In genomic region chr12:4587108-4587507, GRCh38 we compare ENCODE assay signal across 26 cellular contexts. TPM values are rescaled to one million over a fixed set of nuclear protein-coding genes. Genes with fewer than 3 reads are reported as not detected.
DNase-seq lines count a peak whose midpoint lies in the region; ATAC-seq, FAIRE-seq and TF ChIP-seq lines count a peak whose summit lies in the region.
"Had no signal": no experiment of that assay in that cellular context is flagged by ENCODE, and none has a peak within 500 bp of the region (broad histone marks: within the 10 kb centered on the region; RNA-seq: fewer than 3 reads in every experiment).

No MANE protein-coding gene starts in this region.

- H3K4me1 Mint-ChIP-seq in endodermal cell = peaks cover 8% of the 10 kb centered on the region
- H3K4me1 Mint-ChIP-seq: CD8-positive, alpha-beta memory T cell had no signal

- no peaks in the 10 kb centered on the region for H3K79me2 ChIP-seq in HepG2 (ENCODE audit: insufficient read depth, low read length)

- no peaks in the 10 kb centered on the region for H3K27me3 Mint-ChIP-seq in endodermal cell (ENCODE audit: insufficient read depth)

- TF ChIP-seq CTCF in HepG2 (CRISPR knock-in tag; IDR thresholded peaks at IDR 0.05) (no peak), right lobe of liver (IDR thresholded peaks at IDR 0.05) (no peak), endodermal cell (conservative IDR thresholded peaks at IDR 0.05) (peak; percentile 75)

- no peaks in the 10 kb centered on the region for H3K4me1 ChIP-seq in HepG2 (ENCODE audit: insufficient read depth, low read length)
- no peaks in the 10 kb centered on the region for H3K4me1 ChIP-seq in right lobe of liver
- no peaks in the 10 kb centered on the region for H3K4me1 ChIP-seq in endodermal cell (ENCODE audit: control insufficient read depth, insufficient read depth, low read length)

- no TSS peak for BruUV-seq in HepG2 (replicated peaks; lab: Mats Ljungman, UMichigan)

- H3K36me3 Mint-ChIP-seq in endodermal cell (ENCODE audit: low read depth) = no peaks in the 10 kb centered on the region

- H3K4me2 ChIP-seq in HepG2 (ENCODE audit: low read depth, low read length) = no peak overlapping the region

- TF ChIP-seq EP300 in HepG2 (IDR thresholded peaks at IDR 0.05; ENCODE audit: low read depth in 2 of 2, low read length in 2 of 2) (no peak), HepG2 (CRISPR knock-in tag; IDR thresholded peaks at IDR 0.05; ENCODE audit: borderline replicate concordance) (no peak)

- in situ Hi-C loops in HepG2 (cut with HindIII; ENCODE audit: extremely low pct_ligation_motif_present, low pct_unique_long_range_greater_than_20kb) (no loop called here), SK-MEL-5 (cut with HindIII; ENCODE audit: low pct_unique_long_range_greater_than_20kb, low sequenced_read_pairs) (no loop called here)

- FAIRE-seq in HepG2 (lab: Jason Lieb, UNC) = no peak
- FAIRE-seq: A204.1, GM18507, H54 had no signal

- POLR2A ChIA-PET in HepG2 (lab: Yijun Ruan, JAX) = no interaction called here

- H3K4me3 ChIP-seq in HepG2 (replicated peaks in 1 of 3; ENCODE audit: insufficient read depth in 1 of 3, low read depth in 2 of 3, low read length in 3 of 3) (no peak overlapping the region), right lobe of liver (no peak overlapping the region), endodermal cell (ENCODE audit: low read length) (no peak overlapping the region)

- H3K27ac ChIP-seq in HepG2 (ENCODE audit: extremely low read length, insufficient read depth, low read length) (no peak overlapping the region), right lobe of liver (no peak overlapping the region), endodermal cell (ENCODE audit: low read depth, low read length) (no peak overlapping the region)
- H3K27ac ChIP-seq: C4-2B had no signal

- peaks cover 1 to 18% of the 10 kb centered on the region in 2 experiments; a peak in 4 of 5 replicates for H3K27me3 ChIP-seq in HepG2 (ENCODE audit: control insufficient read depth in 1 of 2, insufficient read depth in 2 of 2, low read length in 2 of 2)
- H3K27me3 ChIP-seq in right lobe of liver = no peaks in the 10 kb centered on the region
- H3K27me3 ChIP-seq in endodermal cell (ENCODE audit: control insufficient read depth, insufficient read depth, low read length, poor library complexity, severe bottlenecking) = no peaks in the 10 kb centered on the region

- TF ChIP-seq POLR2A in HepG2 (IDR thresholded peaks at IDR 0.05; ENCODE audit: insufficient read depth in 1 of 2, low read depth in 2 of 2, low read length in 2 of 2) = no peak
- TF ChIP-seq POLR2A in right lobe of liver (IDR thresholded peaks at IDR 0.05) = no peak

- no peaks in the 10 kb centered on the region for H4K20me1 ChIP-seq in HepG2 (ENCODE audit: insufficient read depth, low read length)

- H3K9me3 Mint-ChIP-seq in endodermal cell = peaks cover 4% of the 10 kb centered on the region
- H3K9me3 Mint-ChIP-seq: CD8-positive, alpha-beta memory T cell; HFFc6 had no signal

- H3K9ac ChIP-seq in HepG2 (ENCODE audit: insufficient read depth, low read depth, low read length) (no peak overlapping the region), endodermal cell (ENCODE audit: extremely low read depth, low read length, poor library complexity, severe bottlenecking) (no peak overlapping the region)

- no peak overlapping the region for H2AFZ ChIP-seq in HepG2 (ENCODE audit: low read length)

- CTCF ChIA-PET in HepG2 (lab: Yijun Ruan, JAX; ENCODE audit: low intra/inter-chr PET ratio, low total read pairs) = no interaction called here

- 42% methylated on average over 7 of the region's 9 CpGs for WGBS in HepG2 (ENCODE audit: low lambda C conversion rate)
- 53% methylated on average over 8 of the region's 9 CpGs for WGBS in right lobe of liver (ENCODE audit: insufficient coverage, low coverage, low lambda C conversion rate, missing lambda C conversion rate)
- 63 to 73% methylated on average over 4 to 9 of the region's 9 CpGs for WGBS in endodermal cell (ENCODE audit: insufficient coverage in 1 of 2, insufficient read length in 1 of 2), 2 experiments

- H3K4me3 Mint-ChIP-seq in endodermal cell = no peak overlapping the region
- H3K4me3 Mint-ChIP-seq: CD8-positive, alpha-beta memory T cell; HFFc6 had no signal

- H3K9me3 ChIP-seq in HepG2 (ENCODE audit: low read length) (no peaks in the 10 kb centered on the region), right lobe of liver (no peaks in the 10 kb centered on the region), endodermal cell (ENCODE audit: control insufficient read depth, low read length) (no peaks in the 10 kb centered on the region)

- ATAC-seq in HepG2 (peak; percentile 41; the same call in 2 of the 3 replicates), right lobe of liver (no peak)

- no peak for TF ChIP-seq RAD21 in HepG2 (CRISPR knock-in tag; IDR thresholded peaks at IDR 0.05)

- DNase-seq in HepG2 (ENCODE audit: low spot score) (no peak), right lobe of liver (no peak), SK-MEL-5 (ENCODE audit: low read depth, low spot score) (peak; percentile 16), endodermal cell (peak; percentile 87), NCI-H526 (lab: John Stamatoyannopoulos, UW) (no peak), NCI-H345 treated with DMSO at 0.1 percent for 48 hours (lab: John Stamatoyannopoulos, UW; ENCODE audit: unreplicated experiment) (no peak), NCI-H1694 treated with DMSO at 0.1 percent for 48 hours (lab: John Stamatoyannopoulos, UW) (no peak), NOMO-1 (lab: John Stamatoyannopoulos, UW; ENCODE audit: unreplicated experiment in 2 of 2) (no peak)
- DNase-seq: Calu3; CD8-positive, alpha-beta memory T cell; DMS153; GDM1; HFFc6; MM.1S; NCI-H1048; NCI-H1417 treated with DMSO at 0.1 percent for 48 hours; NCI-H187 treated with DMSO at 0.1 percent for 48 hours; NCI-H2107; NCI-H510A; NCI-H748 treated with DMSO at 0.1 percent for 48 hours; NK-92 treated with Interleukin-12 subunit alpha and Interleukin-12 subunit beta, amount 100 ng/mL, for 24 hours; SHP77 had no signal

- H3K36me3 ChIP-seq in HepG2 (replicated peaks in 1 of 2; ENCODE audit: control insufficient read depth in 1 of 2, insufficient read depth in 2 of 2, low read length in 2 of 2) = no peaks in the 10 kb centered on the region
- H3K36me3 ChIP-seq in right lobe of liver = no peaks in the 10 kb centered on the region
- H3K36me3 ChIP-seq in endodermal cell (ENCODE audit: control insufficient read depth, insufficient read depth, low read length) = no peaks in the 10 kb centered on the region

- intact Hi-C loops in HepG2 (cut with micrococcal nuclease; ENCODE audit: unreplicated experiment) (no loop called here), right lobe of liver (cut with DNase I) (loop anchor here in 1 of 2 donors (10.0 kb wide), 1 partner anchor 168 kb away; no protein-coding TSS in a partner anchor)

- no peak overlapping the region for H3K27ac Mint-ChIP-seq in endodermal cell
- H3K27ac Mint-ChIP-seq: CD8-positive, alpha-beta memory T cell; HFFc6 had no signal

RNA-seq across cellular contexts. Expression of gene DYRK4, which starts 25.1 kb away (rescaled TPM):
- total RNA-seq in HepG2 (2016; rRNA removed; fragmentation: Illumina TruSeq; extraction: Trizol) = 40.2 and 47.4 TPM in 2 replicates
- 18.4 and 26.2 TPM in 2 replicates for total RNA-seq in HepG2 (2016; cell fraction: cytosol; rRNA removed; fragmentation: Illumina TruSeq; extraction: Trizol; ENCODE audit: low read depth)
- total RNA-seq in HepG2 (2016; cell fraction: insoluble cytoplasmic fraction; rRNA removed; fragmentation: Illumina TruSeq; extraction: Trizol) = 31.6 and 50.5 TPM in 2 replicates
- total RNA-seq in HepG2 (2016; cell fraction: membrane; rRNA removed; fragmentation: Illumina TruSeq; extraction: Trizol) = 29.5 and 31.7 TPM in 2 replicates
- total RNA-seq in HepG2 (2016; cell fraction: nucleus; rRNA removed; fragmentation: Illumina TruSeq; extraction: Trizol) = 20.3 and 23.7 TPM in 2 replicates
- 27.9 and 29.4 TPM in 2 replicates for polyA plus RNA-seq in HepG2 (2011; rRNA removed)
- 19.8 and 23.1 TPM in 2 replicates for polyA plus RNA-seq in HepG2 (2011; cell fraction: cytosol; rRNA removed)
- polyA plus RNA-seq in HepG2 (2011; cell fraction: nucleus; rRNA removed) = 15.5 and 18.9 TPM in 2 replicates
- polyA plus RNA-seq in HepG2 (2012) = 20.8 and 21.2 TPM in 2 replicates
- polyA plus RNA-seq in HepG2 (2016; cell fraction: cytosol; fragmentation: Illumina TruSeq; extraction: Trizol; ENCODE audit: low read depth) = 18.4 and 23.4 TPM in 2 replicates
- 52.5 and 53.4 TPM in 2 replicates for polyA plus RNA-seq in HepG2 (2016; cell fraction: insoluble cytoplasmic fraction; fragmentation: Illumina TruSeq; extraction: Trizol; ENCODE audit: low read depth)
- polyA plus RNA-seq in HepG2 (2016; cell fraction: membrane; fragmentation: Illumina TruSeq; extraction: Trizol; ENCODE audit: low read depth) = 28.6 and 29.4 TPM in 2 replicates
- 27.7 and 33.8 TPM in 2 replicates for polyA plus RNA-seq in HepG2 (2016; cell fraction: nucleus; fragmentation: Illumina TruSeq; extraction: Trizol; ENCODE audit: insufficient read depth, low read depth)
- 12.7 and 17.0 TPM in 2 replicates for polyA minus RNA-seq in HepG2 (2011; rRNA and poly(A)+ RNA removed; ENCODE audit: low replicate concordance)
- polyA minus RNA-seq in HepG2 (2011; cell fraction: cytosol; rRNA and poly(A)+ RNA removed) = 6.2 TPM in 2 replicates
- 12.5 and 17.7 TPM in 2 replicates for polyA minus RNA-seq in HepG2 (2011; cell fraction: nucleus; rRNA and poly(A)+ RNA removed)
- total RNA-seq in right lobe of liver = 10 to 100 TPM in 4 of 6 experiments, 1 to 10 TPM in 2; 8.9 to 16.7 (median 10.6) TPM
- total RNA-seq in SK-MEL-5 (2014; rRNA removed; shearing (Covaris generic)) = 61.5 and 72.2 TPM in 2 replicates
- polyA plus RNA-seq in SK-MEL-5 (2015; cell fraction: cytosol; rRNA removed) = 22.4 and 39.2 TPM in 2 replicates
- 59.5 and 87.6 TPM in 2 replicates for polyA plus RNA-seq in SK-MEL-5 (2015; cell fraction: nucleus; rRNA removed)
- total RNA-seq in endodermal cell = 10 to 100 TPM; 10.9 to 16.6 TPM
- 35.1 TPM for polyA plus RNA-seq in endodermal cell (2013, experiment 1 of 2)
- polyA plus RNA-seq in endodermal cell (2013, experiment 2 of 2) = 35.8 TPM

RNA-seq across cellular contexts. Expression of gene RAD51AP1, which starts 48.4 kb away (rescaled TPM):
- total RNA-seq in HepG2 (2016; rRNA removed; fragmentation: Illumina TruSeq; extraction: Trizol) (49.3 and 79.3 TPM in 2 replicates), right lobe of liver (1 to 10 TPM in 3 of 6 experiments, under 1 TPM in 3; 0.56 to 5.1 (median 1.3) TPM), endodermal cell (10 to 100 TPM; 58.3 to 77.8 TPM)
- total RNA-seq in HepG2 (2016; cell fraction: cytosol; rRNA removed; fragmentation: Illumina TruSeq; extraction: Trizol; ENCODE audit: low read depth) = 6.9 and 7.6 TPM in 2 replicates
- total RNA-seq in HepG2 (2016; cell fraction: insoluble cytoplasmic fraction; rRNA removed; fragmentation: Illumina TruSeq; extraction: Trizol) = 51.4 and 84.6 TPM in 2 replicates
- total RNA-seq in HepG2 (2016; cell fraction: membrane; rRNA removed; fragmentation: Illumina TruSeq; extraction: Trizol) = 17.9 and 22.4 TPM in 2 replicates
- total RNA-seq in HepG2 (2016; cell fraction: nucleus; rRNA removed; fragmentation: Illumina TruSeq; extraction: Trizol) = 45.3 and 45.9 TPM in 2 replicates
- polyA plus RNA-seq in HepG2 (2011; rRNA removed) = 6.7 and 16.6 TPM in 2 replicates
- 4.7 and 6.3 TPM in 2 replicates for polyA plus RNA-seq in HepG2 (2011; cell fraction: cytosol; rRNA removed)
- polyA plus RNA-seq in HepG2 (2011; cell fraction: nucleus; rRNA removed) = 8.7 and 9.8 TPM in 2 replicates
- polyA plus RNA-seq in HepG2 (2012) = 6.3 and 17.3 TPM in 2 replicates
- polyA plus RNA-seq in HepG2 (2016; cell fraction: cytosol; fragmentation: Illumina TruSeq; extraction: Trizol; ENCODE audit: low read depth) = 3.3 and 3.4 TPM in 2 replicates
- polyA plus RNA-seq in HepG2 (2016; cell fraction: insoluble cytoplasmic fraction; fragmentation: Illumina TruSeq; extraction: Trizol; ENCODE audit: low read depth) = 68.2 and 73.1 TPM in 2 replicates
- polyA plus RNA-seq in HepG2 (2016; cell fraction: membrane; fragmentation: Illumina TruSeq; extraction: Trizol; ENCODE audit: low read depth) = 8.8 and 8.9 TPM in 2 replicates
- 40.3 and 41.0 TPM in 2 replicates for polyA plus RNA-seq in HepG2 (2016; cell fraction: nucleus; fragmentation: Illumina TruSeq; extraction: Trizol; ENCODE audit: insufficient read depth, low read depth)
- 1.8 and 5.4 TPM in 2 replicates for polyA minus RNA-seq in HepG2 (2011; rRNA and poly(A)+ RNA removed; ENCODE audit: low replicate concordance)
- 3.5 and 5.9 TPM in 2 replicates for polyA minus RNA-seq in HepG2 (2011; cell fraction: cytosol; rRNA and poly(A)+ RNA removed)
- polyA minus RNA-seq in HepG2 (2011; cell fraction: nucleus; rRNA and poly(A)+ RNA removed) = 20.3 and 23.4 TPM in 2 replicates
- total RNA-seq in SK-MEL-5 (2014; rRNA removed; shearing (Covaris generic)) = 17.8 and 25.8 TPM in 2 replicates
- 24.2 and 25.5 TPM in 2 replicates for polyA plus RNA-seq in SK-MEL-5 (2015; cell fraction: cytosol; rRNA removed)
- 72.0 and 88.3 TPM in 2 replicates for polyA plus RNA-seq in SK-MEL-5 (2015; cell fraction: nucleus; rRNA removed)
- polyA plus RNA-seq in endodermal cell (2013, experiment 1 of 2) = 50.5 TPM
- 48.6 TPM for polyA plus RNA-seq in endodermal cell (2013, experiment 2 of 2)

Comparison
In these comparisons a context has a peak if more than half of its experiments do, and no peak if none do; other contexts are left out.
1. DNase-seq: peak in SK-MEL-5 (single experiment) and endodermal cell (single experiment); none in HepG2 (single experiment), right lobe of liver (0 of 3), NCI-H526 (0 of 2), NCI-H345 treated with DMSO at 0.1 percent for 48 hours (single experiment), NCI-H1694 treated with DMSO at 0.1 percent for 48 hours (single experiment) and NOMO-1 (0 of 2).